Comparison of ENCODE assay signal across 14 cellular contexts in genomic region chr17:59093145-59093701, GRCh38. TPM values are rescaled to one million over a fixed set of nuclear protein-coding genes. Genes with fewer than 3 reads are reported as not detected.
A peak's percentile ranks its signal among the peaks of the same experiment; 100 is the strongest.
DNase-seq lines count a peak whose midpoint lies in the region; ATAC-seq and TF ChIP-seq lines count a peak whose summit lies in the region.
"Had no signal": no experiment of that assay in that cellular context is flagged by ENCODE, and none has a peak within 500 bp of the region (broad histone marks: within the 10 kb centered on the region; RNA-seq: fewer than 3 reads in every experiment).

No MANE protein-coding gene starts in this region.

- no peak for TF ChIP-seq CTCF in GM23338 (conservative IDR thresholded peaks at IDR 0.05; ENCODE audit: low read depth in 2 of 2)
- no peak for TF ChIP-seq CTCF in WTC11 (IDR thresholded peaks at IDR 0.05)
- no peak for TF ChIP-seq CTCF in type B pancreatic cell (conservative IDR thresholded peaks at IDR 0.05)
- no peak for TF ChIP-seq CTCF in GM13976 (IDR thresholded peaks at IDR 0.05; ENCODE audit: borderline replicate concordance, control extremely low read depth, extremely low read depth, insufficient read depth, missing control alignments)

- no peaks in the 10 kb centered on the region for H3F3A ChIP-seq in GM23338 (replicated peaks; ENCODE audit: low read depth)

- no peaks in the 10 kb centered on the region for H3K27me3 ChIP-seq in GM23338 (ENCODE audit: insufficient read depth)
- no peaks in the 10 kb centered on the region for H3K27me3 ChIP-seq in skeletal muscle satellite cell (ENCODE audit: control insufficient read depth, insufficient read depth, low read length)
- H3K27me3 ChIP-seq: BLaER1 treated with 17β-estradiol and CSF1 and Interleukin-3, amounts not matched to agents 10 nM and 100 nM had no signal

- no peak for ATAC-seq in GM23338
- no peak for ATAC-seq in WTC11
- ATAC-seq in left cardiac atrium = peak; percentile 22 to 27
- ATAC-seq in stimulated activated memory B cell treated with anti-CD40 and anti-IgM and Interleukin-4, amounts not matched to agents 10 μg/mL and 1 μg/mL and 100 μg/mL, for 72 hours = no peak

- no peak overlapping the region for H2AFZ ChIP-seq in GM23338

- no peaks in the 10 kb centered on the region for H3K4me1 ChIP-seq in GM23338 (ENCODE audit: insufficient read depth)
- H3K4me1 ChIP-seq in skeletal muscle satellite cell (ENCODE audit: control insufficient read depth, insufficient read depth, low read length) = peaks cover 19% of the 10 kb centered on the region

- no peaks in the 10 kb centered on the region for H3K4me1 Mint-ChIP-seq in GM23338
- no peaks in the 10 kb centered on the region for H3K4me1 Mint-ChIP-seq in WTC11
- peaks cover 6% of the 10 kb centered on the region for H3K4me1 Mint-ChIP-seq in type B pancreatic cell (ENCODE audit: unreplicated experiment)
- peaks cover 23% of the 10 kb centered on the region for H3K4me1 Mint-ChIP-seq in stimulated activated memory B cell treated with anti-CD40 and anti-IgM and Interleukin-4, amounts not matched to agents 10 μg/mL and 1 μg/mL and 100 μg/mL, for 72 hours

- H3K4me2 ChIP-seq in GM23338 (no peak overlapping the region), skeletal muscle satellite cell (ENCODE audit: low read length) (peak overlapping the region; percentile 71)

- H3K36me3 ChIP-seq in GM23338 (ENCODE audit: insufficient read depth) = peaks cover 5% of the 10 kb centered on the region
- H3K36me3 ChIP-seq in skeletal muscle satellite cell (ENCODE audit: insufficient read depth, low read length) = peaks cover 6% of the 10 kb centered on the region

- intact Hi-C loops in left cardiac atrium (cut with DNase I) = no loop called here

- H3K9me3 Mint-ChIP-seq in GM23338 (no peaks in the 10 kb centered on the region), WTC11 (no peaks in the 10 kb centered on the region), type B pancreatic cell (no peaks in the 10 kb centered on the region)
- H3K9me3 Mint-ChIP-seq in stimulated activated memory B cell treated with anti-CD40 and anti-IgM and Interleukin-4, amounts not matched to agents 10 μg/mL and 1 μg/mL and 100 μg/mL, for 72 hours = peaks cover 4% of the 10 kb centered on the region
- H3K9me3 Mint-ChIP-seq: activated CD4-positive, alpha-beta T cell treated with anti-CD3 and anti-CD28 coated beads, Interleukin-2, amount 10 ng/mL, durations not matched to agents 24 days and 14 days had no signal

- peaks cover 11% of the 10 kb centered on the region; the same call in 2 of the 3 replicates for H3K36me3 Mint-ChIP-seq in GM23338 (ENCODE audit: low read depth)
- H3K36me3 Mint-ChIP-seq in WTC11 = peaks cover 14% of the 10 kb centered on the region
- H3K36me3 Mint-ChIP-seq in type B pancreatic cell = peaks cover 5% of the 10 kb centered on the region
- peaks cover 16% of the 10 kb centered on the region for H3K36me3 Mint-ChIP-seq in stimulated activated memory B cell treated with anti-CD40 and anti-IgM and Interleukin-4, amounts not matched to agents 10 μg/mL and 1 μg/mL and 100 μg/mL, for 72 hours

- peaks cover 31% of the 10 kb centered on the region for H4K20me1 ChIP-seq in GM23338 (replicated peaks; ENCODE audit: insufficient read depth)

- DNase-seq in GM23338 (ENCODE audit: low spot score) (no peak), WTC11 (ENCODE audit: low spot score) (no peak), left cardiac atrium (no peak), type B pancreatic cell (ENCODE audit: extremely low spot score, unreplicated experiment) (no peak), GM13976 (ENCODE audit: low spot score) (no peak), HEK293T (ENCODE audit: extremely low spot score) (no peak)
- DNase-seq: activated CD4-positive, alpha-beta T cell treated with anti-CD3 and anti-CD28 coated beads, Interleukin-2, amount 10 ng/mL, durations not matched to agents 24 days and 14 days; activated naive CD4-positive, alpha-beta T cell treated with Interleukin-2 at 50 U/mL for 16 hours; mesendoderm; NCI-H1417; NCI-H774 had no signal

- no peak overlapping the region for H3K4me3 Mint-ChIP-seq in GM23338
- H3K4me3 Mint-ChIP-seq in WTC11 = no peak overlapping the region
- no peak overlapping the region for H3K4me3 Mint-ChIP-seq in type B pancreatic cell
- no peak overlapping the region for H3K4me3 Mint-ChIP-seq in stimulated activated memory B cell treated with anti-CD40 and anti-IgM and Interleukin-4, amounts not matched to agents 10 μg/mL and 1 μg/mL and 100 μg/mL, for 72 hours
- H3K4me3 Mint-ChIP-seq: activated CD4-positive, alpha-beta T cell treated with anti-CD3 and anti-CD28 coated beads, Interleukin-2, amount 10 ng/mL, durations not matched to agents 24 days and 14 days had no signal

- H3K4me3 ChIP-seq in GM23338 (no peak overlapping the region), skeletal muscle satellite cell (ENCODE audit: low read length) (peak overlapping the region; percentile 51)
- H3K4me3 ChIP-seq: BLaER1 treated with 17β-estradiol and CSF1 and Interleukin-3, amounts not matched to agents 10 nM and 100 nM had no signal

- H3K27ac Mint-ChIP-seq in GM23338 (peak overlapping the region; percentile 27; the same call in 1 of the 2 replicates), WTC11 (peak overlapping the region; percentile 20; the same call in 1 of the 2 replicates), type B pancreatic cell (no peak overlapping the region)
- H3K27ac Mint-ChIP-seq in stimulated activated memory B cell treated with anti-CD40 and anti-IgM and Interleukin-4, amounts not matched to agents 10 μg/mL and 1 μg/mL and 100 μg/mL, for 72 hours = no peak overlapping the region
- H3K27ac Mint-ChIP-seq: activated CD4-positive, alpha-beta T cell treated with anti-CD3 and anti-CD28 coated beads, Interleukin-2, amount 10 ng/mL, durations not matched to agents 24 days and 14 days had no signal

- H3K27ac ChIP-seq in GM23338 (ENCODE audit: low read depth) = no peak overlapping the region
- H3K27ac ChIP-seq: BLaER1 treated with 17β-estradiol and CSF1 and Interleukin-3, amounts not matched to agents 10 nM and 100 nM had no signal

- POLR2A ChIA-PET in WTC11 (lab: Charles Lee) (no interaction called here), HEK293T (lab: Yijun Ruan, JAX) (interaction anchor here (0.9 to 5.0 kb wide), 4 partner anchors 11 to 61 kb away, joined by 3 to 28 read pairs (median 4); partner anchors contain the start of gene TRIM37)

- no peaks in the 10 kb centered on the region for H3K9me3 ChIP-seq in skeletal muscle satellite cell (replicated peaks; ENCODE audit: low read length)

- CTCF ChIA-PET in WTC11 (lab: Charles Lee) (no interaction called here), HEK293T (lab: Yijun Ruan, JAX) (interaction anchor here (0.6 kb wide), 1 partner anchor 369 kb away, joined by 3 read pairs; no protein-coding TSS in a partner anchor)

- H3K9me2 ChIP-seq in GM23338 (ENCODE audit: insufficient read depth) = no peaks in the 10 kb centered on the region

- H3K27me3 Mint-ChIP-seq in GM23338 (ENCODE audit: insufficient read depth, low read depth, poor library complexity) (no peaks in the 10 kb centered on the region), WTC11 (ENCODE audit: low read depth) (no peaks in the 10 kb centered on the region), type B pancreatic cell (no peaks in the 10 kb centered on the region)
- H3K27me3 Mint-ChIP-seq in stimulated activated memory B cell treated with anti-CD40 and anti-IgM and Interleukin-4, amounts not matched to agents 10 μg/mL and 1 μg/mL and 100 μg/mL, for 72 hours = no peaks in the 10 kb centered on the region
- H3K27me3 Mint-ChIP-seq: activated CD4-positive, alpha-beta T cell treated with anti-CD3 and anti-CD28 coated beads, Interleukin-2, amount 10 ng/mL, durations not matched to agents 24 days and 14 days had no signal

- peak overlapping the region; percentile 77 for H3K9ac ChIP-seq in skeletal muscle satellite cell (ENCODE audit: low read depth, low read length)
- H3K9ac ChIP-seq: BLaER1 treated with 17β-estradiol and CSF1 and Interleukin-3, amounts not matched to agents 10 nM and 100 nM had no signal

- in situ Hi-C loops in GM13976 (cut with MboI; ENCODE audit: low sequenced_read_pairs, unreplicated experiment) = no loop called here

- peaks cover 76% of the 10 kb centered on the region for H3K79me2 ChIP-seq in GM23338 (replicated peaks; ENCODE audit: insufficient read depth)

TF ChIP-seq in GM23338, 12 proteins besides CTCF, POLR2A, EP300 and RAD21 (continues in another document):
- no peak for TF ChIP-seq ETS1 (IDR thresholded peaks at IDR 0.05)

TF ChIP-seq in WTC11, 78 proteins besides CTCF, POLR2A, EP300 and RAD21 (continues in another document):
- TF ChIP-seq EMX1 (CRISPR knock-in tag; IDR thresholded peaks at IDR 0.05) (no peak), NFATC4 (CRISPR knock-in tag; IDR thresholded peaks at IDR 0.05) (no peak), ZNF232 (CRISPR knock-in tag; IDR thresholded peaks at IDR 0.05) (no peak), TEAD4 (CRISPR knock-in tag; IDR thresholded peaks at IDR 0.05) (no peak)

TF ChIP-seq in HEK293T, 16 proteins besides CTCF, POLR2A, EP300 and RAD21 (continues in another document):
- TF ChIP-seq CTBP1 (IDR thresholded peaks at IDR 0.05; ENCODE audit: borderline replicate concordance) (no peak), HDGF (IDR thresholded peaks at IDR 0.05; ENCODE audit: borderline replicate concordance) (no peak), ZNF384 (IDR thresholded peaks at IDR 0.05) (no peak), NFRKB (IDR thresholded peaks at IDR 0.05) (no peak), TARDBP (IDR thresholded peaks at IDR 0.05) (no peak), PKNOX1 (IDR thresholded peaks at IDR 0.05) (no peak), SUZ12 (IDR thresholded peaks at IDR 0.05) (no peak), ELF4 (IDR thresholded peaks at IDR 0.05) (no peak), ARNT (IDR thresholded peaks at IDR 0.05) (no peak), LEF1 (IDR thresholded peaks at IDR 0.05; ENCODE audit: borderline replicate concordance) (no peak), L3MBTL2 (conservative IDR thresholded peaks at IDR 0.05) (no peak), SP1 (IDR thresholded peaks at IDR 0.05) (no peak), FOXA1 (IDR thresholded peaks at IDR 0.05) (no peak)

RNA-seq across cellular contexts. Expression of gene TRIM37, which starts 13.5 kb away (rescaled TPM):
- 65.3 and 71.2 TPM in 2 replicates for total RNA-seq in GM23338 (2014; rRNA removed; shearing (Covaris generic))
- 47.6 and 61.1 TPM in 2 replicates for polyA plus RNA-seq in GM23338 (2016; fragmentation: Nextera tagmentation; extraction: Ambion mirVana)
- total RNA-seq in WTC11 (2021) (62.3 to 67.2 TPM (median 65.1 TPM) in 3 replicates), left cardiac atrium (10 to 100 TPM; 16.8 to 18.5 TPM), type B pancreatic cell (ENCODE audit: low replicate concordance) (16.4 and 25.1 TPM in 2 replicates)
- 16.6 and 27.6 TPM in 2 replicates for total RNA-seq in skeletal muscle satellite cell (2012; rRNA removed)

Comparison
In these comparisons a context has a peak if more than half of its experiments do, and no peak if none do; other contexts are left out.
1. ATAC-seq: peak in left cardiac atrium (2 of 2); none in GM23338 (single experiment), WTC11 (single experiment) and stimulated activated memory B cell treated with anti-CD40 and anti-IgM and Interleukin-4, amounts not matched to agents 10 μg/mL and 1 μg/mL and 100 μg/mL, for 72 hours (single experiment).
2. H3K27ac Mint-ChIP-seq: peak in GM23338 (single experiment) and WTC11 (single experiment); none in type B pancreatic cell (single experiment) and stimulated activated memory B cell treated with anti-CD40 and anti-IgM and Interleukin-4, amounts not matched to agents 10 μg/mL and 1 μg/mL and 100 μg/mL, for 72 hours (single experiment).